Comparison of ENCODE assay signal across 21 cellular contexts in the genomic region with DNA sequence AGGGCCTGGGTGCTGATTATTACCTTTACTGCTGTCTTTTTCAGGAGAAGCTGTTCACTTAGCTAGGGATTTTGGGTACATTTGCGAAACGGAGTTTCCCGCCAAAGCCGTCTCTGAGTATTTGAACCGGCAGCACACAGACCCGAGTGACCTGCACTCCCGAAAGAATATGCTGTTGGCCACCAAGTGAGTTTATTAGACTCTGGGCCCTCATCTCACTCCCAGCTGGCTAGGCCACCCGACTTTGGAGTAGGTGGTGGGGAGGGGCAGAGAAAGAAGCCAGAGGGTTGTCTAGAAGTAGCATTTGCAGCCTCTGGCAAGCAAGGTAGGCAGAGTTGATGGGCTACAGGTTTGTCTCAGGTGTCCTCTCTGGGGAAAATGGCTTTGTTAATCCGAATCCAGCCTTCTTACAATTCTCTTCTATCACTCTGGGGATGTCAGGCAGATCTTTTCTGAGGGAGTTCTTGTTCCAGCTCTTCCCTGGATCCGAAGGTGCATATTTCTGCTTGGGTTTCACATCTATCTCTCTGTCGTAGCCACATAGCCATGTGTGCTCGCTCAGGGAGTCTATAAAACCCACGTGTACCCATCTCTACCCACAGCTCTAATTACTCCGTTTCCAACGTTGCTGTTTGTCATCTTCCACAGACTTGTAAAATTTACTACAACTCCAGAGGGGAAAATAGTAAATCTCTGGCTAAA. TPM values are rescaled to one million over a fixed set of nuclear protein-coding genes. Genes with fewer than 3 reads are reported as not detected.
"Had no signal": no experiment of that assay in that cellular context is flagged by ENCODE, and none has a peak within 500 bp of the region (broad histone marks: within the 10 kb centered on the region; RNA-seq: fewer than 3 reads in every experiment).

No MANE protein-coding gene starts in this region.

- DNase-seq: effector memory CD4-positive, alpha-beta T cell; glutamatergic neuron; left colon; mucosa of descending colon; naive thymus-derived CD8-positive, alpha-beta T cell; ovary; right cardiac atrium; stimulated activated CD4-positive, alpha-beta T cell treated with anti-CD3 and anti-CD28 coated beads, Interleukin-4, amount 100 ng/mL, for 24 hours; transverse colon had no signal

- H3K9me3 ChIP-seq: esophagus muscularis mucosa, gastroesophageal sphincter, mucosa of descending colon, thoracic aorta, transverse colon had no signal

- H3K4me3 Mint-ChIP-seq: naive thymus-derived CD8-positive, alpha-beta T cell; neural crest cell; stimulated activated memory B cell treated with anti-CD40 and anti-IgM and Interleukin-4, amounts not matched to agents 10 μg/mL and 1 μg/mL and 100 μg/mL, for 72 hours; stimulated activated naive CD8-positive, alpha-beta T cell treated with anti-CD3 and anti-CD28 coated beads, Interleukin-15, Interleukin-2, amounts not matched to agents 100 ng/mL and 50 ng/mL, for 24 hours had no signal

- H3K9me3 Mint-ChIP-seq: neural crest cell; stimulated activated naive CD8-positive, alpha-beta T cell treated with anti-CD3 and anti-CD28 coated beads, Interleukin-15, Interleukin-2, amounts not matched to agents 100 ng/mL and 50 ng/mL, for 24 hours had no signal

- H3K4me1 ChIP-seq: gastroesophageal sphincter had no signal

- H3K27ac Mint-ChIP-seq: naive thymus-derived CD8-positive, alpha-beta T cell; stimulated activated memory B cell treated with anti-CD40 and anti-IgM and Interleukin-4, amounts not matched to agents 10 μg/mL and 1 μg/mL and 100 μg/mL, for 72 hours; stimulated activated naive CD8-positive, alpha-beta T cell treated with anti-CD3 and anti-CD28 coated beads, Interleukin-15, Interleukin-2, amounts not matched to agents 100 ng/mL and 50 ng/mL, for 24 hours had no signal

- H3K36me3 ChIP-seq: esophagus muscularis mucosa, gastroesophageal sphincter, ovary, thoracic aorta, transverse colon had no signal

- H3K4me3 ChIP-seq: esophagus muscularis mucosa, gastroesophageal sphincter, mucosa of descending colon, ovary, thoracic aorta, transverse colon had no signal

- H3K27me3 ChIP-seq: ovary had no signal

- H3K27ac ChIP-seq: epithelial cell of prostate, esophagus muscularis mucosa, gastroesophageal sphincter, ovary, thoracic aorta, transverse colon had no signal

- H3K36me3 Mint-ChIP-seq: stimulated activated memory B cell treated with anti-CD40 and anti-IgM and Interleukin-4, amounts not matched to agents 10 μg/mL and 1 μg/mL and 100 μg/mL, for 72 hours had no signal

- ATAC-seq: gastroesophageal sphincter; left colon; mucosa of descending colon; naive thymus-derived CD8-positive, alpha-beta T cell; right cardiac atrium; stimulated activated memory B cell treated with anti-CD40 and anti-IgM and Interleukin-4, amounts not matched to agents 10 μg/mL and 1 μg/mL and 100 μg/mL, for 72 hours had no signal

RNA-seq across cellular contexts. Expression of a gene that starts 21.6 kb away (rescaled TPM):
- total RNA-seq: esophagus muscularis mucosa; fibroblast of villous mesenchyme; left colon; liver; lung microvascular endothelial cell; mesenteric fat pad; naive thymus-derived CD8-positive, alpha-beta T cell; ovary; posterior vena cava; right cardiac atrium; transverse colon had no signal
- polyA plus RNA-seq: liver; naive thymus-derived CD8-positive, alpha-beta T cell; ovary; right cardiac atrium had no signal
